In genomic region chr12:54991992-54992377, GRCh38 we compare ENCODE assay signal across 11 cellular contexts. TPM values are rescaled to one million over a fixed set of nuclear protein-coding genes. Genes with fewer than 3 reads are reported as not detected.
A peak's percentile ranks its signal among the peaks of the same experiment; 100 is the strongest.
DNase-seq lines count a peak whose midpoint lies in the region; ATAC-seq and TF ChIP-seq lines count a peak whose summit lies in the region.
"Had no signal": no experiment of that assay in that cellular context is flagged by ENCODE, and none has a peak within 500 bp of the region (broad histone marks: within the 10 kb centered on the region; RNA-seq: fewer than 3 reads in every experiment).

No MANE protein-coding gene starts in this region.

- peak; percentile 3 for DNase-seq in naive B cell
- no peak for DNase-seq in NCI-H146 treated with DMSO at 0.1 percent for 48 hours (lab: John Stamatoyannopoulos, UW; ENCODE audit: unreplicated experiment)
- DNase-seq in DMS114 treated with DMSO at 0.1 percent for 48 hours (lab: John Stamatoyannopoulos, UW; ENCODE audit: unreplicated experiment): no peak
- DNase-seq in erythroblast (lab: John Stamatoyannopoulos, UW): no peak
- DNase-seq: retina had no signal

- TF ChIP-seq POLR2A in erythroblast (IDR thresholded peaks at IDR 0.05; ENCODE audit: low read length): no peak

- H3K9me3 Mint-ChIP-seq in IgD-negative memory B cell: no peaks in the 10 kb centered on the region
- H3K9me3 Mint-ChIP-seq in naive B cell: no peaks in the 10 kb centered on the region

- H3K27ac Mint-ChIP-seq in IgD-negative memory B cell (peak overlapping the region; percentile 87 to 98 (median 94)), naive B cell (peak overlapping the region; percentile 93 to 99 (median 96))

- ATAC-seq in GM18519 (IDR thresholded peaks at IDR 0.05; ENCODE audit: low FRiP score, unreplicated experiment) (peak; percentile 52), GM21619 (IDR thresholded peaks at IDR 0.05; ENCODE audit: unreplicated experiment) (peak; percentile 37), naive B cell (ENCODE audit: low read depth in 2 of 2) (peak; percentile 62 to 65)
- no peak for ATAC-seq in activated CD4-positive, CD25-positive, alpha-beta regulatory T cell treated with anti-CD3 and anti-CD28 coated beads, Interleukin-2, amount 50 U/mL, for 24 hours
- ATAC-seq: esophagus mucosa had no signal

- H3K4me1 Mint-ChIP-seq in IgD-negative memory B cell: peaks cover 22 to 47% (median 43%) of the 10 kb centered on the region in 3 donors
- H3K4me1 Mint-ChIP-seq in naive B cell: peaks cover 41 to 52% (median 42%) of the 10 kb centered on the region in 3 donors

- H3K36me3 Mint-ChIP-seq in IgD-negative memory B cell (no peaks in the 10 kb centered on the region), naive B cell (no peaks in the 10 kb centered on the region)

- H3K4me3 Mint-ChIP-seq in IgD-negative memory B cell: peak overlapping the region in 3 of 4 donors; percentile 74 to 92 (median 90)
- H3K4me3 Mint-ChIP-seq in naive B cell: peak overlapping the region; percentile 25 to 95 (median 85)

- H3K27me3 Mint-ChIP-seq in IgD-negative memory B cell (no peaks in the 10 kb centered on the region), naive B cell (peaks cover 0 to 5% (median 3%) of the 10 kb centered on the region in 3 donors)

RNA-seq across cellular contexts. Expression of gene TESPA1, which starts 7.4 kb away (rescaled TPM):
- polyA plus RNA-seq in IgD-negative memory B cell (18.7 TPM), naive B cell (ENCODE audit: low read depth in 6 of 6) (10 to 100 TPM; 16.5 to 23.2 (median 18.3) TPM)

RNA-seq across cellular contexts. Expression of gene NEUROD4, which starts 27.8 kb away (rescaled TPM):
- polyA plus RNA-seq in IgD-negative memory B cell (not detected), naive B cell (ENCODE audit: low read depth in 6 of 6) (not detected)
- polyA plus RNA-seq: adipose tissue had no signal

Comparison
In these comparisons a context has a peak if more than half of its experiments do, and no peak if none do; other contexts are left out.
1. ATAC-seq: peak in GM18519 (single experiment), GM21619 (single experiment) and naive B cell (2 of 2); none in activated CD4-positive, CD25-positive, alpha-beta regulatory T cell treated with anti-CD3 and anti-CD28 coated beads, Interleukin-2, amount 50 U/mL, for 24 hours (0 of 2).